ENCODE assay signal across 13 cellular contexts in genomic region chr10:95414844-95415545, GRCh38.
DNase-seq lines count a peak whose midpoint lies in the region; ATAC-seq, FAIRE-seq and TF ChIP-seq lines count a peak whose summit lies in the region.
"Had no signal": no experiment of that assay in that cellular context is flagged by ENCODE, and none has a peak within 500 bp of the region (broad histone marks: within the 10 kb centered on the region; RNA-seq: fewer than 3 reads in every experiment).

No MANE protein-coding gene starts in this region.

- H4K8ac ChIP-seq in H1 (ENCODE audit: extremely low read depth, insufficient read depth, low read length), result no peak overlapping the region; the same call in 1 of the 2 replicates

- POLR2A ChIA-PET in H1 (lab: Charles Lee; ENCODE audit: partially characterized antibody) (interaction anchor here (1.1 kb wide), 1 partner anchor 26 kb away, joined by 3 read pairs; no protein-coding TSS in a partner anchor), HepG2 (lab: Yijun Ruan, JAX) (no interaction called here)

- no peak overlapping the region for H4K91ac ChIP-seq in H1 (replicated peaks; ENCODE audit: insufficient read length, low read length)

- H2BK5ac ChIP-seq in H1 (ENCODE audit: low read depth, low read length), result peak overlapping the region; percentile 54; the same call in 1 of the 2 replicates

- H2BK120ac ChIP-seq in H1 (replicated peaks; ENCODE audit: low read depth, low read length), result no peak overlapping the region

- H3K4me1 ChIP-seq in BLaER1 treated with 17β-estradiol and CSF1 and Interleukin-3, amounts not matched to agents 10 nM and 100 nM, result peaks cover 43 to 100% (median 85%) of the 10 kb centered on the region in 10 experiments
- H3K4me1 ChIP-seq in H1 (replicated peaks in 1 of 4; ENCODE audit: control insufficient read depth in 3 of 4, insufficient read depth in 4 of 4, low read length in 3 of 4) (peaks cover 4 to 8% (median 6%) of the 10 kb centered on the region in 4 experiments; a peak in 6 of 7 replicates), sigmoid colon (peaks cover 0 to 95% (median 89%) of the 10 kb centered on the region in 4 donors), HepG2 (ENCODE audit: insufficient read depth, low read length) (no peaks in the 10 kb centered on the region), BE2C (no peaks in the 10 kb centered on the region)
- H3K4me1 ChIP-seq: A549, right lobe of liver had no signal

- H3K23ac ChIP-seq in H1 (ENCODE audit: insufficient read length), result no peak overlapping the region

- no peak overlapping the region for H3K18ac ChIP-seq in H1 (ENCODE audit: extremely low read depth, low read length)

- no peak overlapping the region for H2BK15ac ChIP-seq in H1 (ENCODE audit: low read length)

- no peaks in the 10 kb centered on the region for H3K79me1 ChIP-seq in H1 (ENCODE audit: low read depth, low read length)

- intact Hi-C loops in sigmoid colon (cut with DNase I) (no loop called here), HepG2 (cut with micrococcal nuclease; ENCODE audit: unreplicated experiment) (no loop called here)

- no TSS peak for BruUV-seq in HepG2 (replicated peaks; lab: Mats Ljungman, UMichigan)

- peaks cover 0 to 4% (median 0%) of the 10 kb centered on the region in 11 experiments; a peak in 2 of 22 replicates for H4K20me1 ChIP-seq in BLaER1 treated with 17β-estradiol and CSF1 and Interleukin-3, amounts not matched to agents 10 nM and 100 nM
- no peaks in the 10 kb centered on the region for H4K20me1 ChIP-seq in H1 (replicated peaks in 1 of 2; ENCODE audit: control insufficient read depth in 1 of 2, insufficient read depth in 2 of 2, low read length in 2 of 2)
- no peaks in the 10 kb centered on the region for H4K20me1 ChIP-seq in HepG2 (ENCODE audit: insufficient read depth, low read length)

- in situ Hi-C loops in HepG2 (cut with HindIII; ENCODE audit: extremely low pct_ligation_motif_present, low pct_unique_long_range_greater_than_20kb), result loop anchor here (25.0 kb wide), 1 partner anchor 447 kb away; no protein-coding TSS in a partner anchor

- H3K79me2 ChIP-seq in H1 (ENCODE audit: control insufficient read depth in 1 of 2, insufficient read depth in 2 of 2, low read length in 2 of 2), result no peaks in the 10 kb centered on the region
- H3K79me2 ChIP-seq in HepG2 (ENCODE audit: insufficient read depth, low read length), result no peaks in the 10 kb centered on the region

- ATAC-seq in HepG2, result no peak
- no peak for ATAC-seq in GM18505 (IDR thresholded peaks at IDR 0.05; ENCODE audit: unreplicated experiment)
- ATAC-seq: A549; activated CD8-positive, alpha-beta T cell treated with anti-CD3 and anti-CD28 coated beads for 36 hours; stimulated activated naive CD8-positive, alpha-beta T cell treated with anti-CD3 and anti-CD28 coated beads, Interleukin-15, Interleukin-2, amounts not matched to agents 100 U/mL and 50 U/mL, for 24 hours had no signal

- DNase-seq in H1 (ENCODE audit: low read depth in 1 of 2, low spot score in 2 of 2) (no peak), medulla oblongata (ENCODE audit: extremely low spot score) (peak; percentile 78), sigmoid colon (no peak), HepG2 (ENCODE audit: low spot score) (no peak), BE2C (no peak)
- DNase-seq in activated effector memory CD4-positive, alpha-beta T cell treated with anti-CD3 and anti-CD28 coated beads, Interleukin-2, amount 50 U/mL, for 16 hours, result no peak
- DNase-seq: activated CD8-positive, alpha-beta T cell treated with anti-CD3 and anti-CD28 coated beads for 36 hours; activated naive CD4-positive, alpha-beta T cell treated with Interleukin-2 at 50 U/mL for 16 hours; right lobe of liver; stimulated activated naive CD8-positive, alpha-beta T cell treated with anti-CD3 and anti-CD28 coated beads, Interleukin-15, Interleukin-2, amounts not matched to agents 100 U/mL and 50 U/mL, for 24 hours had no signal

- H3K9ac ChIP-seq in BLaER1 treated with 17β-estradiol and CSF1 and Interleukin-3, amounts not matched to agents 10 nM and 100 nM, result peak overlapping the region in 10 of 11 experiments; percentile 19 to 81 (median 66); a peak in 18 of 22 replicates
- H3K9ac ChIP-seq in H1 (replicated peaks in 1 of 4; ENCODE audit: extremely low read depth in 1 of 4, low read depth in 3 of 4, low read length in 3 of 4), result no peak overlapping the region
- H3K9ac ChIP-seq in HepG2 (ENCODE audit: insufficient read depth, low read depth, low read length), result no peak overlapping the region

- TF ChIP-seq CTCF in H1 (IDR thresholded peaks at IDR 0.05; ENCODE audit: control extremely low read depth in 1 of 3, insufficient read depth in 1 of 3, low read depth in 1 of 3, low read length in 3 of 3), result no peak
- TF ChIP-seq CTCF in sigmoid colon (IDR thresholded peaks at IDR 0.05), result no peak
- no peak for TF ChIP-seq CTCF in HepG2 (CRISPR knock-in tag; IDR thresholded peaks at IDR 0.05)
- TF ChIP-seq CTCF in BE2C (IDR thresholded peaks at IDR 0.05; ENCODE audit: low read depth, low read length), result no peak

- H3K27ac ChIP-seq in BLaER1 treated with 17β-estradiol and CSF1 and Interleukin-3, amounts not matched to agents 10 nM and 100 nM, result peak overlapping the region in 8 of 11 experiments; percentile 41 to 75 (median 54); a peak in 14 of 22 replicates
- H3K27ac ChIP-seq in H1 (ENCODE audit: low read depth, low read length), result no peak overlapping the region
- peak overlapping the region; percentile 77 to 98 (median 90) for H3K27ac ChIP-seq in sigmoid colon
- H3K27ac ChIP-seq in HepG2 (ENCODE audit: extremely low read length, insufficient read depth, low read length), result no peak overlapping the region
- H3K27ac ChIP-seq: A549 had no signal

- H2BK12ac ChIP-seq in H1 (ENCODE audit: low read depth, low read length), result no peak overlapping the region

- H3K4ac ChIP-seq in H1 (replicated peaks; ENCODE audit: insufficient read length, low read depth, low read length), result no peak overlapping the region

- H3K36me3 ChIP-seq in BLaER1 treated with 17β-estradiol and CSF1 and Interleukin-3, amounts not matched to agents 10 nM and 100 nM, result peaks cover 0 to 12% (median 0%) of the 10 kb centered on the region in 11 experiments; a peak in 5 of 22 replicates
- H3K36me3 ChIP-seq in H1 (ENCODE audit: control insufficient read depth in 2 of 4, insufficient read depth in 4 of 4, low read length in 3 of 4), result no peaks in the 10 kb centered on the region
- H3K36me3 ChIP-seq in sigmoid colon, result peaks cover 0 to 59% (median 17%) of the 10 kb centered on the region in 4 donors
- H3K36me3 ChIP-seq in HepG2 (replicated peaks in 1 of 2; ENCODE audit: control insufficient read depth in 1 of 2, insufficient read depth in 2 of 2, low read length in 2 of 2), result peaks cover 14 to 51% of the 10 kb centered on the region in 2 experiments
- H3K36me3 ChIP-seq in BE2C, result no peaks in the 10 kb centered on the region

- H3K9me3 ChIP-seq in BLaER1 treated with 17β-estradiol and CSF1 and Interleukin-3, amounts not matched to agents 10 nM and 100 nM (replicated peaks in 1 of 11), result no peaks in the 10 kb centered on the region
- H3K9me3 ChIP-seq in H1 (ENCODE audit: insufficient read depth in 2 of 2, low read depth in 1 of 2, low read length in 1 of 2), result no peaks in the 10 kb centered on the region
- H3K9me3 ChIP-seq in sigmoid colon, result no peaks in the 10 kb centered on the region
- H3K9me3 ChIP-seq in HepG2 (ENCODE audit: low read length), result no peaks in the 10 kb centered on the region
- H3K9me3 ChIP-seq in BE2C, result no peaks in the 10 kb centered on the region
- H3K9me3 ChIP-seq: A549, right lobe of liver had no signal

- no peak overlapping the region for H2BK20ac ChIP-seq in H1 (ENCODE audit: low read length)

- H3K14ac ChIP-seq in H1 (ENCODE audit: insufficient read length), result no peak overlapping the region

- FAIRE-seq in H1 (lab: Jason Lieb, UNC), result no peak
- FAIRE-seq in HepG2 (lab: Jason Lieb, UNC), result no peak
- FAIRE-seq: A549 had no signal

- H4K5ac ChIP-seq in H1 (ENCODE audit: insufficient read length, low read depth, low read length), result no peak overlapping the region

- TF ChIP-seq RAD21 in H1 (IDR thresholded peaks at IDR 0.05 in 1 of 2, conservative IDR thresholded peaks at IDR 0.05 in 1 of 2; ENCODE audit: low read depth in 2 of 2, low read length in 2 of 2) (no peak), HepG2 (CRISPR knock-in tag; IDR thresholded peaks at IDR 0.05) (no peak)

- H2AK5ac ChIP-seq in H1 (ENCODE audit: low read depth, low read length), result no peak overlapping the region

- WGBS in H1 (ENCODE audit: extremely low coverage in 1 of 2, insufficient coverage in 1 of 2, insufficient read length in 1 of 2, insufficient replicate concordance in 2 of 2, low coverage in 1 of 2, low lambda C conversion rate in 2 of 2, missing lambda C conversion rate in 1 of 2), 2 experiments, result 88% methylated on average over 13 of the region's 13 CpGs; no CpG with 5 or more reads in 1 of the 2 experiments
- WGBS in sigmoid colon, 2 donors, result 85 to 87% methylated on average over 13 of the region's 13 CpGs
- WGBS in HepG2 (ENCODE audit: low lambda C conversion rate), result 88% methylated on average over 13 of the region's 13 CpGs

- peak overlapping the region; percentile 33 to 69 (median 62) for H3K4me3 ChIP-seq in BLaER1 treated with 17β-estradiol and CSF1 and Interleukin-3, amounts not matched to agents 10 nM and 100 nM
- no peak overlapping the region for H3K4me3 ChIP-seq in H1 (ENCODE audit: extremely low read depth in 1 of 4, insufficient read depth in 2 of 4, low read depth in 3 of 4, low read length in 4 of 4)
- peak overlapping the region in 3 of 4 donors; percentile 10 to 32 (median 30) for H3K4me3 ChIP-seq in sigmoid colon
- H3K4me3 ChIP-seq in HepG2 (replicated peaks in 1 of 3; ENCODE audit: insufficient read depth in 1 of 3, low read depth in 2 of 3, low read length in 3 of 3), result no peak overlapping the region
- H3K4me3 ChIP-seq in BE2C (ENCODE audit: low read depth, low read length), result no peak overlapping the region
- H3K4me3 ChIP-seq: A549, right lobe of liver had no signal

- H3K23me2 ChIP-seq in H1 (ENCODE audit: low read depth, low read length), result no peaks in the 10 kb centered on the region

- CTCF ChIA-PET in H1 (lab: Charles Lee; ENCODE audit: partially characterized antibody), result interaction anchor here (0.8 to 6.9 kb wide), 9 partner anchors 11 to 186 kb away, joined by 3 to 60 read pairs (median 4); no protein-coding TSS in a partner anchor
- CTCF ChIA-PET in HepG2 (lab: Yijun Ruan, JAX; ENCODE audit: low intra/inter-chr PET ratio, low total read pairs), result no interaction called here

- H2AFZ ChIP-seq in H1 (ENCODE audit: low read length), result no peak overlapping the region
- no peak overlapping the region for H2AFZ ChIP-seq in HepG2 (ENCODE audit: low read length)

- H3K4me2 ChIP-seq in BLaER1 treated with 17β-estradiol and CSF1 and Interleukin-3, amounts not matched to agents 10 nM and 100 nM, result peak overlapping the region; percentile 86 to 99 (median 98)
- no peak overlapping the region for H3K4me2 ChIP-seq in H1 (ENCODE audit: insufficient read depth in 1 of 2, low read depth in 2 of 2, low read length in 2 of 2)
- H3K4me2 ChIP-seq in HepG2 (ENCODE audit: low read depth, low read length), result no peak overlapping the region
- H3K4me2 ChIP-seq: A549 had no signal

- no peak overlapping the region for H3K56ac ChIP-seq in H1 (replicated peaks; ENCODE audit: insufficient read length, low read depth, low read length)

- TF ChIP-seq POLR2A in H1 (IDR thresholded peaks at IDR 0.05; ENCODE audit: control extremely low read depth in 1 of 2, low read depth in 2 of 2, low read length in 2 of 2) (no peak), sigmoid colon (IDR thresholded peaks at IDR 0.05) (no peak), HepG2 (IDR thresholded peaks at IDR 0.05; ENCODE audit: insufficient read depth in 1 of 2, low read depth in 2 of 2, low read length in 2 of 2) (no peak), GM18505 (IDR thresholded peaks at IDR 0.05; ENCODE audit: borderline replicate concordance, extremely low read depth, insufficient read depth, insufficient read length) (no peak)

- no peak for TF ChIP-seq EP300 in H1 (IDR thresholded peaks at IDR 0.05; ENCODE audit: borderline replicate concordance in 1 of 2, low read depth in 2 of 2, low read length in 2 of 2)
- no peak for TF ChIP-seq EP300 in sigmoid colon (IDR thresholded peaks at IDR 0.05)
- TF ChIP-seq EP300 in HepG2 (IDR thresholded peaks at IDR 0.05; ENCODE audit: low read depth in 2 of 2, low read length in 2 of 2), result no peak
- TF ChIP-seq EP300 in HepG2 (CRISPR knock-in tag; IDR thresholded peaks at IDR 0.05; ENCODE audit: borderline replicate concordance), result no peak

- H3K27me3 ChIP-seq in BLaER1 treated with 17β-estradiol and CSF1 and Interleukin-3, amounts not matched to agents 10 nM and 100 nM, result peaks cover 0 to 25% (median 0%) of the 10 kb centered on the region in 11 experiments; a peak in 5 of 22 replicates
- H3K27me3 ChIP-seq in H1 (replicated peaks in 1 of 4; ENCODE audit: control insufficient read depth in 3 of 4, extremely low read depth in 1 of 4, insufficient read depth in 3 of 4, low read length in 3 of 4) (no peaks in the 10 kb centered on the region; a peak in 1 of 7 replicates), sigmoid colon (no peaks in the 10 kb centered on the region), HepG2 (ENCODE audit: control insufficient read depth in 1 of 2, insufficient read depth in 2 of 2, low read length in 2 of 2) (no peaks in the 10 kb centered on the region), BE2C (no peaks in the 10 kb centered on the region; the same call in 1 of the 2 replicates)
- H3K27me3 ChIP-seq: right lobe of liver had no signal

Comparison
In these comparisons a context has a peak if more than half of its experiments do, and no peak if none do; other contexts are left out.
1. H3K27ac ChIP-seq: peak in BLaER1 treated with 17β-estradiol and CSF1 and Interleukin-3, amounts not matched to agents 10 nM and 100 nM (8 of 11) and sigmoid colon (4 of 4); none in H1 (single experiment) and HepG2 (single experiment).
2. H3K4me2 ChIP-seq: peak in BLaER1 treated with 17β-estradiol and CSF1 and Interleukin-3, amounts not matched to agents 10 nM and 100 nM (11 of 11); none in H1 (0 of 2) and HepG2 (single experiment).
3. H3K4me3 ChIP-seq: peak in BLaER1 treated with 17β-estradiol and CSF1 and Interleukin-3, amounts not matched to agents 10 nM and 100 nM (10 of 10) and sigmoid colon (3 of 4); none in H1 (0 of 4), HepG2 (0 of 3) and BE2C (single experiment).
4. H3K9ac ChIP-seq: peak in BLaER1 treated with 17β-estradiol and CSF1 and Interleukin-3, amounts not matched to agents 10 nM and 100 nM (10 of 11); none in H1 (0 of 4) and HepG2 (single experiment).